In the genomic region with DNA sequence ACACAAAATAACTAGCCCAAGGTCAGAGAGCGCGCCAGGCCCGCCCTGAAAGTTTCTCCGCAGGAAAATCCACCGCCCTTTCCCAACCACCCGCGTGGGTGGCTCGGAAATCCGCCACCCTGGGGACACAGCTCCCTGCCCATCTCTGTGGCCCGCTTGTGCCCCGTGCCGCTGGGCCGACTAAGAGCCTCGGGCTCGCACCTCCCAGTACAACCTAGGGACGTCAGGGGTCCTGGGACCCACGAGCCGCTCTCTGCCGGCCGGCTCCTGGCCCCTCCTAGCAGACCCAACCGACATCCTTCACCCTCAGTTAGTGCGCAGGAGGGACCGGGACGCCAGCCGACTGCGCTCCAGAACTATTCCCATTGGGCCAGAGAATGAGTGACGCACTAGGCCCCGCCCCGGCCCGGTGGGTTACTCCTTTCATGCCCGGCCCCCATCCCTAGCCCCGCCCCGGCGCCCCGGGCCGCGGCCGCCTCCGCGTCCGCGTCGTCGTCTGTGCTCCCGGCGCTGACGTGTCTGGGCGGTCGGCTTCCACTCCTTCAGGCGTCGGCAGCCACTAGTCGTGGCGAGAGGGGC, we compare ENCODE assay signal across 1 cellular context.
TF ChIP-seq lines count a peak whose summit lies in the region.

No MANE protein-coding gene starts in this region.

TF ChIP-seq in HepG2, 621 proteins besides CTCF, POLR2A, EP300 and RAD21 (continued from another document and continues in another):
- no peak for TF ChIP-seq ZHX1 (CRISPR knock-in tag; IDR thresholded peaks at IDR 0.05; ENCODE audit: low read depth)
- TF ChIP-seq REL (CRISPR knock-in tag; conservative IDR thresholded peaks at IDR 0.05) = 0 out of 2 replicates have a peak, but pooled peaks have one; percentile 27
- TF ChIP-seq ZNF430 (CRISPR knock-in tag; IDR thresholded peaks at IDR 0.05) = no peak; the same call in 1 of the 2 replicates
- TF ChIP-seq PHF21A (CRISPR knock-in tag; IDR thresholded peaks at IDR 0.05) = peak; percentile 61; the same call in 1 of the 2 replicates
- TF ChIP-seq TBX2 (CRISPR knock-in tag; IDR thresholded peaks at IDR 0.05; ENCODE audit: borderline replicate concordance) = peak; percentile 0
- TF ChIP-seq, protein P1, sequence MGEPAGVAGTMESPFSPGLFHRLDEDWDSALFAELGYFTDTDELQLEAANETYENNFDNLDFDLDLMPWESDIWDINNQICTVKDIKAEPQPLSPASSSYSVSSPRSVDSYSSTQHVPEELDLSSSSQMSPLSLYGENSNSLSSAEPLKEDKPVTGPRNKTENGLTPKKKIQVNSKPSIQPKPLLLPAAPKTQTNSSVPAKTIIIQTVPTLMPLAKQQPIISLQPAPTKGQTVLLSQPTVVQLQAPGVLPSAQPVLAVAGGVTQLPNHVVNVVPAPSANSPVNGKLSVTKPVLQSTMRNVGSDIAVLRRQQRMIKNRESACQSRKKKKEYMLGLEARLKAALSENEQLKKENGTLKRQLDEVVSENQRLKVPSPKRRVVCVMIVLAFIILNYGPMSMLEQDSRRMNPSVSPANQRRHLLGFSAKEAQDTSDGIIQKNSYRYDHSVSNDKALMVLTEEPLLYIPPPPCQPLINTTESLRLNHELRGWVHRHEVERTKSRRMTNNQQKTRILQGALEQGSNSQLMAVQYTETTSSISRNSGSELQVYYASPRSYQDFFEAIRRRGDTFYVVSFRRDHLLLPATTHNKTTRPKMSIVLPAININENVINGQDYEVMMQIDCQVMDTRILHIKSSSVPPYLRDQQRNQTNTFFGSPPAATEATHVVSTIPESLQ (CRISPR knock-in tag; conservative IDR thresholded peaks at IDR 0.05) = 0 out of 2 replicates have a peak, but pooled peaks have one; percentile 10
- TF ChIP-seq HIVEP1 (CRISPR knock-in tag; IDR thresholded peaks at IDR 0.05) = no peak
- TF ChIP-seq ZNF260 (CRISPR knock-in tag; IDR thresholded peaks at IDR 0.05; ENCODE audit: borderline replicate concordance, low read depth) = no peak
- no peak for TF ChIP-seq NFE2L1 (CRISPR knock-in tag; IDR thresholded peaks at IDR 0.05; ENCODE audit: borderline replicate concordance)
- 0 out of 2 replicates have a peak, but pooled peaks have one; percentile 35 for TF ChIP-seq ZNF761 (CRISPR knock-in tag; conservative IDR thresholded peaks at IDR 0.05)
- TF ChIP-seq PRDM15 (CRISPR knock-in tag; IDR thresholded peaks at IDR 0.05) = no peak
- no peak for TF ChIP-seq CBX2 (IDR thresholded peaks at IDR 0.05; ENCODE audit: low read depth, low read length)
- no peak for TF ChIP-seq CBX2 (CRISPR knock-in tag; IDR thresholded peaks at IDR 0.05; ENCODE audit: low read depth)
- no peak for TF ChIP-seq ZNF326 (CRISPR knock-in tag; IDR thresholded peaks at IDR 0.05; ENCODE audit: borderline replicate concordance)
- peak; percentile 72 for TF ChIP-seq PHF8 (CRISPR knock-in tag; IDR thresholded peaks at IDR 0.05)
- TF ChIP-seq NCOA5 (CRISPR knock-in tag; IDR thresholded peaks at IDR 0.05) = no peak
- TF ChIP-seq ZNF362 (CRISPR knock-in tag; IDR thresholded peaks at IDR 0.05; ENCODE audit: borderline replicate concordance) = 0 out of 2 replicates have a peak, but pooled peaks have one; percentile 5
- no peak for TF ChIP-seq ZNF790 (CRISPR knock-in tag; IDR thresholded peaks at IDR 0.05; ENCODE audit: borderline replicate concordance)
- no peak for TF ChIP-seq ZNF614 (CRISPR knock-in tag; IDR thresholded peaks at IDR 0.05; ENCODE audit: borderline replicate concordance)
- TF ChIP-seq, protein P2, sequence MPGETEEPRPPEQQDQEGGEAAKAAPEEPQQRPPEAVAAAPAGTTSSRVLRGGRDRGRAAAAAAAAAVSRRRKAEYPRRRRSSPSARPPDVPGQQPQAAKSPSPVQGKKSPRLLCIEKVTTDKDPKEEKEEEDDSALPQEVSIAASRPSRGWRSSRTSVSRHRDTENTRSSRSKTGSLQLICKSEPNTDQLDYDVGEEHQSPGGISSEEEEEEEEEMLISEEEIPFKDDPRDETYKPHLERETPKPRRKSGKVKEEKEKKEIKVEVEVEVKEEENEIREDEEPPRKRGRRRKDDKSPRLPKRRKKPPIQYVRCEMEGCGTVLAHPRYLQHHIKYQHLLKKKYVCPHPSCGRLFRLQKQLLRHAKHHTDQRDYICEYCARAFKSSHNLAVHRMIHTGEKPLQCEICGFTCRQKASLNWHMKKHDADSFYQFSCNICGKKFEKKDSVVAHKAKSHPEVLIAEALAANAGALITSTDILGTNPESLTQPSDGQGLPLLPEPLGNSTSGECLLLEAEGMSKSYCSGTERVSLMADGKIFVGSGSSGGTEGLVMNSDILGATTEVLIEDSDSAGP (CRISPR knock-in tag; IDR thresholded peaks at IDR 0.05; ENCODE audit: borderline replicate concordance) = peak; percentile 13; the same call in 1 of the 2 replicates
- TF ChIP-seq ZNF225 (CRISPR knock-in tag; IDR thresholded peaks at IDR 0.05) = no peak
- no peak for TF ChIP-seq GABPA (IDR thresholded peaks at IDR 0.05; ENCODE audit: low read depth, low read length)
- TF ChIP-seq GABPA (CRISPR knock-in tag; IDR thresholded peaks at IDR 0.05; ENCODE audit: low read depth) = no peak
- no peak for TF ChIP-seq ZNF124 (CRISPR knock-in tag; IDR thresholded peaks at IDR 0.05)
- TF ChIP-seq ZFP62 (CRISPR knock-in tag; IDR thresholded peaks at IDR 0.05) = no peak
- no peak for TF ChIP-seq CHD4 (IDR thresholded peaks at IDR 0.05; ENCODE audit: borderline replicate concordance, low read length)
- TF ChIP-seq CBX5 (CRISPR knock-in tag; IDR thresholded peaks at IDR 0.05; ENCODE audit: borderline replicate concordance) = no peak
- TF ChIP-seq ZNF564 (CRISPR knock-in tag; IDR thresholded peaks at IDR 0.05) = no peak
- TF ChIP-seq ZNF10 (CRISPR knock-in tag; IDR thresholded peaks at IDR 0.05; ENCODE audit: borderline replicate concordance, low read depth) = no peak
- peak; percentile 66 for TF ChIP-seq SP4 (CRISPR knock-in tag; IDR thresholded peaks at IDR 0.05)
- no peak for TF ChIP-seq ZNF468 (CRISPR knock-in tag; IDR thresholded peaks at IDR 0.05)
- 0 out of 2 replicates have a peak, but pooled peaks have one; percentile 21 for TF ChIP-seq THYN1 (CRISPR knock-in tag; IDR thresholded peaks at IDR 0.05; ENCODE audit: borderline replicate concordance, low read depth)
- no peak for TF ChIP-seq SNAPC2 (CRISPR knock-in tag; IDR thresholded peaks at IDR 0.05)
- no peak; the same call in 1 of the 2 replicates for TF ChIP-seq ZGPAT (CRISPR knock-in tag; IDR thresholded peaks at IDR 0.05)
- no peak for TF ChIP-seq SAP130 (CRISPR knock-in tag; IDR thresholded peaks at IDR 0.05; ENCODE audit: low read depth)
- TF ChIP-seq, protein P3, sequence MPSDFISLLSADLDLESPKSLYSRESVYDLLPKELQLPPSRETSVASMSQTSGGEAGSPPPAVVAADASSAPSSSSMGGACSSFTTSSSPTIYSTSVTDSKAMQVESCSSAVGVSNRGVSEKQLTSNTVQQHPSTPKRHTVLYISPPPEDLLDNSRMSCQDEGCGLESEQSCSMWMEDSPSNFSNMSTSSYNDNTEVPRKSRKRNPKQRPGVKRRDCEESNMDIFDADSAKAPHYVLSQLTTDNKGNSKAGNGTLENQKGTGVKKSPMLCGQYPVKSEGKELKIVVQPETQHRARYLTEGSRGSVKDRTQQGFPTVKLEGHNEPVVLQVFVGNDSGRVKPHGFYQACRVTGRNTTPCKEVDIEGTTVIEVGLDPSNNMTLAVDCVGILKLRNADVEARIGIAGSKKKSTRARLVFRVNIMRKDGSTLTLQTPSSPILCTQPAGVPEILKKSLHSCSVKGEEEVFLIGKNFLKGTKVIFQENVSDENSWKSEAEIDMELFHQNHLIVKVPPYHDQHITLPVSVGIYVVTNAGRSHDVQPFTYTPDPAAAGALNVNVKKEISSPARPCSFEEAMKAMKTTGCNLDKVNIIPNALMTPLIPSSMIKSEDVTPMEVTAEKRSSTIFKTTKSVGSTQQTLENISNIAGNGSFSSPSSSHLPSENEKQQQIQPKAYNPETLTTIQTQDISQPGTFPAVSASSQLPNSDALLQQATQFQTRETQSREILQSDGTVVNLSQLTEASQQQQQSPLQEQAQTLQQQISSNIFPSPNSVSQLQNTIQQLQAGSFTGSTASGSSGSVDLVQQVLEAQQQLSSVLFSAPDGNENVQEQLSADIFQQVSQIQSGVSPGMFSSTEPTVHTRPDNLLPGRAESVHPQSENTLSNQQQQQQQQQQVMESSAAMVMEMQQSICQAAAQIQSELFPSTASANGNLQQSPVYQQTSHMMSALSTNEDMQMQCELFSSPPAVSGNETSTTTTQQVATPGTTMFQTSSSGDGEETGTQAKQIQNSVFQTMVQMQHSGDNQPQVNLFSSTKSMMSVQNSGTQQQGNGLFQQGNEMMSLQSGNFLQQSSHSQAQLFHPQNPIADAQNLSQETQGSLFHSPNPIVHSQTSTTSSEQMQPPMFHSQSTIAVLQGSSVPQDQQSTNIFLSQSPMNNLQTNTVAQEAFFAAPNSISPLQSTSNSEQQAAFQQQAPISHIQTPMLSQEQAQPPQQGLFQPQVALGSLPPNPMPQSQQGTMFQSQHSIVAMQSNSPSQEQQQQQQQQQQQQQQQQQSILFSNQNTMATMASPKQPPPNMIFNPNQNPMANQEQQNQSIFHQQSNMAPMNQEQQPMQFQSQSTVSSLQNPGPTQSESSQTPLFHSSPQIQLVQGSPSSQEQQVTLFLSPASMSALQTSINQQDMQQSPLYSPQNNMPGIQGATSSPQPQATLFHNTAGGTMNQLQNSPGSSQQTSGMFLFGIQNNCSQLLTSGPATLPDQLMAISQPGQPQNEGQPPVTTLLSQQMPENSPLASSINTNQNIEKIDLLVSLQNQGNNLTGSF (CRISPR knock-in tag; IDR thresholded peaks at IDR 0.05) = no peak
- no peak for TF ChIP-seq ZNF382 (CRISPR knock-in tag; IDR thresholded peaks at IDR 0.05; ENCODE audit: borderline replicate concordance)
- TF ChIP-seq RORA (CRISPR knock-in tag; IDR thresholded peaks at IDR 0.05) = no peak
